In genomic region chr11:46967962-46968361, GRCh38 we compare ENCODE assay signal across 22 cellular contexts.
"Had no signal": no experiment of that assay in that cellular context is flagged by ENCODE, and none has a peak within 500 bp of the region (broad histone marks: within the 10 kb centered on the region; RNA-seq: fewer than 3 reads in every experiment).

No MANE protein-coding gene starts in this region.

- H3K27me3 ChIP-seq: SJSA1 had no signal

- H3K9me3 ChIP-seq: SJSA1 had no signal

- H3K9ac ChIP-seq: KMS-11 had no signal

- H3K27ac ChIP-seq: KMS-11, SJSA1, SK-N-MC had no signal

- H3K4me1 ChIP-seq: SJSA1 had no signal

- H3K36me3 ChIP-seq: SJSA1 had no signal

- H3K4me3 ChIP-seq: SJSA1, SK-N-MC had no signal

- DNase-seq: Kasumi-1, MM.1S, NCI-H1048, NCI-H1105, NCI-H1417, NCI-H1436 treated with DMSO at 0.1 percent for 48 hours, NCI-H1694, NCI-H187 treated with DMSO at 0.1 percent for 48 hours, NCI-H2029 treated with DMSO at 0.1 percent for 48 hours, NCI-H2107, NCI-H226, NCI-H446, NCI-H510A, NCI-H524 treated with DMSO at 0.1 percent for 48 hours, NCI-H69, NCI-H774, Right ventricle myocardium superior, RPMI8226, SIG-M5 had no signal

- H3K4me2 ChIP-seq: KMS-11 had no signal
